Comparison of ENCODE assay signal across 1 cellular context in genomic region chr12:131710464-131711457, GRCh38.
TF ChIP-seq lines count a peak whose summit lies in the region.

TSS of gene SFSWAP (plus strand) at chr12:131711090. CDS start at chr12:131711230, 140 bp downstream.

TF ChIP-seq in K562, 482 proteins besides CTCF, POLR2A, EP300 and RAD21 (continued from another document and continues in another):
- peak; percentile 97 for TF ChIP-seq RBBP5 (IDR thresholded peaks at IDR 0.05; ENCODE audit: borderline replicate concordance, insufficient read depth, low read length, poor library complexity, severe bottlenecking)
- no peak for TF ChIP-seq NFATC3 (IDR thresholded peaks at IDR 0.05)
- TF ChIP-seq SMARCC2 (IDR thresholded peaks at IDR 0.05; ENCODE audit: low read depth), result no peak
- TF ChIP-seq ZNF224 (CRISPR knock-in tag; IDR thresholded peaks at IDR 0.05), result 0 out of 2 replicates have a peak, but pooled peaks have one; percentile 49
- TF ChIP-seq NR4A1 (CRISPR knock-in tag; IDR thresholded peaks at IDR 0.05), result no peak
- TF ChIP-seq NR4A1 (tag; IDR thresholded peaks at IDR 0.05), result no peak; the same call in 1 of the 2 replicates
- no peak for TF ChIP-seq ATF3 (IDR thresholded peaks at IDR 0.05)
- no peak for TF ChIP-seq ATF3 (CRISPR knock-in tag; conservative IDR thresholded peaks at IDR 0.05)
- TF ChIP-seq ZNF785 (CRISPR knock-in tag; IDR thresholded peaks at IDR 0.05), result no peak
- TF ChIP-seq TFE3 (CRISPR knock-in tag; IDR thresholded peaks at IDR 0.05), result no peak
- no peak for TF ChIP-seq MCM2 (IDR thresholded peaks at IDR 0.05; ENCODE audit: low read depth)
- TF ChIP-seq SIRT6 (IDR thresholded peaks at IDR 0.05; ENCODE audit: low read depth, low read length), result no peak
- peak; percentile 58 for TF ChIP-seq CREB1 (IDR thresholded peaks at IDR 0.05)
- TF ChIP-seq CREB1 (CRISPR knock-in tag; IDR thresholded peaks at IDR 0.05), result peak; percentile 78; the same call in 1 of the 2 replicates
- TF ChIP-seq ZNF311 (CRISPR knock-in tag; IDR thresholded peaks at IDR 0.05), result no peak
- TF ChIP-seq REST (CRISPR knock-in tag; IDR thresholded peaks at IDR 0.05; ENCODE audit: low read depth), result peak; percentile 25; the same call in 1 of the 2 replicates
- TF ChIP-seq OTX1 (CRISPR knock-in tag; IDR thresholded peaks at IDR 0.05), result 0 out of 2 replicates have a peak, but pooled peaks have one; percentile 11
- TF ChIP-seq ARHGAP35 (IDR thresholded peaks at IDR 0.05; ENCODE audit: partially characterized antibody), result no peak
- TF ChIP-seq MTA1 (IDR thresholded peaks at IDR 0.05; ENCODE audit: borderline replicate concordance), result peak; percentile 44; the same call in 1 of the 2 replicates
- TF ChIP-seq MAX (CRISPR knock-in tag; IDR thresholded peaks at IDR 0.05), result peak; percentile 95
- 0 out of 2 replicates have a peak, but pooled peaks have one; percentile 76 for TF ChIP-seq THAP7 (CRISPR knock-in tag; IDR thresholded peaks at IDR 0.05)
- peak; percentile 95 for TF ChIP-seq KLF1 (tag; IDR thresholded peaks at IDR 0.05)
- no peak for TF ChIP-seq MCM5 (IDR thresholded peaks at IDR 0.05; ENCODE audit: low read depth)
- peak; percentile 97 for TF ChIP-seq SOX6 (IDR thresholded peaks at IDR 0.05)
- TF ChIP-seq ESRRA (IDR thresholded peaks at IDR 0.05; ENCODE audit: borderline replicate concordance, low read depth), result peak; percentile 59; the same call in 1 of the 2 replicates
- TF ChIP-seq RFX1 (IDR thresholded peaks at IDR 0.05), result no peak
- TF ChIP-seq ESRRB (CRISPR knock-in tag; IDR thresholded peaks at IDR 0.05; ENCODE audit: borderline replicate concordance), result no peak
- TF ChIP-seq ZNF586 (CRISPR knock-in tag; conservative IDR thresholded peaks at IDR 0.05), result no peak
- peak; percentile 100 for TF ChIP-seq ZBTB40 (IDR thresholded peaks at IDR 0.05)
- no peak for TF ChIP-seq ZBTB40 (CRISPR knock-in tag; IDR thresholded peaks at IDR 0.05)
- no peak for TF ChIP-seq FOXJ3 (CRISPR knock-in tag; IDR thresholded peaks at IDR 0.05)
- TF ChIP-seq MIER1 (IDR thresholded peaks at IDR 0.05; ENCODE audit: low read depth), result no peak
- TF ChIP-seq ZNF318 (IDR thresholded peaks at IDR 0.05; ENCODE audit: borderline replicate concordance in 1 of 2, low read depth in 1 of 2), result no peak
- peak; percentile 96 for TF ChIP-seq KAT8 (IDR thresholded peaks at IDR 0.05; ENCODE audit: low read depth)
